Comparison of ENCODE assay signal across 8 cellular contexts in the genomic region with DNA sequence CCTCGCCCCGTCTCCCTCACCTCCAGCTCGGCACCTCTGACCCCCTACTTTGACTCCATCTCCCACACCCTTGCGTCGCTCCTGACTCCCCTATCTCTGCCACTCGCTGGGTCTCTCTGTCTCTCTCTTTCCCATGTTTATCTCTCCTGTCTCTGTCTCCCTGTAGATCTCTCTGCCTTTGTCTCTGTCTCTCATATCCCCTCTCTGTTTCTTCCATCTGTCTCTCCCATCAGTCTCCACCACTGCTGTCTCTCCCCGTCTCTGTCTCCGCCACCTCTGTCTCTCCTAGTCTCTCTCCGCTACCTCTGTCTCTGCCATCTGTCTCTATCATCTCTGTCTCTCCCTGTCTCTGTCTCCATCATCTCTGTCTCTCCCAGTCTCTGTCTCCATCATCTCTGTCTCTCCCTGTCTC. TPM values are rescaled to one million over a fixed set of nuclear protein-coding genes. Genes with fewer than 3 reads are reported as not detected.
DNase-seq lines count a peak whose midpoint lies in the region; ATAC-seq and TF ChIP-seq lines count a peak whose summit lies in the region.

No MANE protein-coding gene starts in this region.

- DNase-seq in H7 (no peak), astrocyte of the cerebellum (ENCODE audit: low read depth) (no peak), lung (ENCODE audit: low spot score) (no peak), GM19238 (ENCODE audit: insufficient read length, low spot score) (no peak), NCI-H345 treated with DMSO at 0.1 percent for 48 hours (lab: John Stamatoyannopoulos, UW; ENCODE audit: unreplicated experiment) (no peak)

- no peak for ATAC-seq in lung (ENCODE audit: insufficient read depth, low FRiP score)
- ATAC-seq in HG03521 (IDR thresholded peaks at IDR 0.05; ENCODE audit: unreplicated experiment): no peak
- ATAC-seq in GM19397 (IDR thresholded peaks at IDR 0.05; ENCODE audit: unreplicated experiment): no peak

- peak overlapping the region; percentile 9; the same call in 1 of the 2 replicates for H3K4me3 ChIP-seq in H7 (ENCODE audit: insufficient read depth, low read depth, low read length)
- H3K4me3 ChIP-seq in astrocyte of the cerebellum (ENCODE audit: low read depth, low read length): peak overlapping the region; percentile 33
- H3K4me3 ChIP-seq in lung: peak overlapping the region; percentile 15

- no peaks in the 10 kb centered on the region for H3K9me3 ChIP-seq in lung (ENCODE audit: control insufficient read depth in 2 of 2, insufficient read depth in 1 of 2, low read length in 1 of 2)

- 20 to 24% methylated on average over 7 to 8 of the region's 9 CpGs for WGBS in lung, 2 donors

- peaks cover 30% of the 10 kb centered on the region for H3K27me3 ChIP-seq in H7 (ENCODE audit: control insufficient read depth, insufficient read depth, low read length)
- no peaks in the 10 kb centered on the region for H3K27me3 ChIP-seq in lung (ENCODE audit: control insufficient read depth, insufficient read depth)

- TF ChIP-seq CTCF in 22Rv1 (IDR thresholded peaks at IDR 0.05) (no peak), astrocyte of the cerebellum (IDR thresholded peaks at IDR 0.05; ENCODE audit: low read depth, low read length, missing control alignments) (no peak), lung (IDR thresholded peaks at IDR 0.05; ENCODE audit: control extremely low read depth, extremely low read depth) (no peak)

- in situ Hi-C loops in astrocyte of the cerebellum (cut with HindIII; ENCODE audit: low sequenced_read_pairs): no loop called here

- H3K27ac ChIP-seq in 22Rv1 (peak overlapping the region; percentile 85), lung (ENCODE audit: low read depth in 1 of 2, low read length in 1 of 2) (no peak overlapping the region)

- H3K36me3 ChIP-seq in H7 (replicated peaks; ENCODE audit: control insufficient read depth, insufficient read depth, low read length) (no peaks in the 10 kb centered on the region), lung (ENCODE audit: control insufficient read depth in 2 of 2, insufficient read depth in 2 of 2, low read length in 2 of 2) (no peaks in the 10 kb centered on the region)

- peaks cover 0 to 11% of the 10 kb centered on the region in 2 donors for H3K4me1 ChIP-seq in lung (ENCODE audit: control insufficient read depth in 2 of 2, insufficient read depth in 2 of 2, low read length in 2 of 2)

RNA-seq across cellular contexts. Expression of gene BBC3, which starts 12.4 kb away (rescaled TPM):
- 13.4 and 20.7 TPM in 2 replicates for total RNA-seq in H7 (2014; rRNA removed; shearing (Covaris generic))
- 10 to 100 TPM in 1 of 2 donors, 1 to 10 TPM in 1; 4.1 to 10.8 TPM for total RNA-seq in lung
- polyA plus RNA-seq in lung: 10 to 100 TPM; 18.8 to 22.0 TPM

RNA-seq across cellular contexts. Expression of gene CCDC9, which starts 13.0 kb away (rescaled TPM):
- 10.9 and 14.0 TPM in 2 replicates for total RNA-seq in H7 (2014; rRNA removed; shearing (Covaris generic))
- total RNA-seq in lung: 10 to 100 TPM; 17.5 to 44.5 TPM
- polyA plus RNA-seq in lung: 10 to 100 TPM; 30.0 to 39.1 TPM

RNA-seq across cellular contexts. Expression of gene INAFM1, which starts 31.3 kb away (rescaled TPM):
- total RNA-seq in H7 (2014; rRNA removed; shearing (Covaris generic)): 2.0 and 2.9 TPM in 2 replicates
- total RNA-seq in lung: 10 to 100 TPM in 1 of 2 donors, 1 to 10 TPM in 1; 2.4 to 33.5 TPM
- polyA plus RNA-seq in lung: 10 to 100 TPM; 12.0 to 12.1 TPM
